Comparison of ENCODE assay signal across 8 cellular contexts in genomic region chr2:239321596-239322413, GRCh38.
DNase-seq lines count a peak whose midpoint lies in the region; ATAC-seq lines count a peak whose summit lies in the region.

No MANE protein-coding gene starts in this region.

- peak; percentile 88 to 90 for ATAC-seq in activated T-cell treated with anti-CD3 and anti-CD28 coated beads, Interleukin-2, amount 50 U/mL, for 4 hours
- peak; percentile 76 to 87 for ATAC-seq in naive thymus-derived CD8-positive, alpha-beta T cell
- ATAC-seq in HG03442 (IDR thresholded peaks at IDR 0.05; ENCODE audit: unreplicated experiment) = no peak
- no peak for ATAC-seq in GM21447 (IDR thresholded peaks at IDR 0.05; ENCODE audit: unreplicated experiment)

- POLR2A ChIA-PET in naive thymus-derived CD8-positive, alpha-beta T cell (lab: Charles Lee) = interaction anchor here (0.6 to 5.4 kb wide), 21 partner anchors 9 to 178 kb away, joined by 3 to 98 read pairs (median 5); partner anchors contain the start of gene HDAC4

- peak overlapping the region; percentile 54 for H3K4me3 Mint-ChIP-seq in activated T-cell treated with anti-CD3 and anti-CD28 coated beads, Interleukin-2, amount 50 U/mL, for 4 hours
- H3K4me3 Mint-ChIP-seq in naive thymus-derived CD8-positive, alpha-beta T cell = peak overlapping the region; percentile 45 to 88 (median 78)

- no peaks in the 10 kb centered on the region for H3K9me3 Mint-ChIP-seq in activated T-cell treated with anti-CD3 and anti-CD28 coated beads, Interleukin-2, amount 50 U/mL, for 4 hours
- H3K9me3 Mint-ChIP-seq in naive thymus-derived CD8-positive, alpha-beta T cell = peaks cover 0 to 7% (median 0%) of the 10 kb centered on the region in 9 donors

- peak overlapping the region; percentile 96 to 100 (median 98) for H3K27ac Mint-ChIP-seq in naive thymus-derived CD8-positive, alpha-beta T cell

- peaks cover 74% of the 10 kb centered on the region for H3K4me1 Mint-ChIP-seq in activated T-cell treated with anti-CD3 and anti-CD28 coated beads, Interleukin-2, amount 50 U/mL, for 4 hours (ENCODE audit: low read depth)
- peaks cover 38 to 86% (median 75%) of the 10 kb centered on the region in 4 donors for H3K4me1 Mint-ChIP-seq in naive thymus-derived CD8-positive, alpha-beta T cell

- no peaks in the 10 kb centered on the region for H3K27me3 Mint-ChIP-seq in activated T-cell treated with anti-CD3 and anti-CD28 coated beads, Interleukin-2, amount 50 U/mL, for 4 hours (ENCODE audit: low read depth)
- no peaks in the 10 kb centered on the region for H3K27me3 Mint-ChIP-seq in naive thymus-derived CD8-positive, alpha-beta T cell

- peaks cover 9% of the 10 kb centered on the region for H3K36me3 Mint-ChIP-seq in activated T-cell treated with anti-CD3 and anti-CD28 coated beads, Interleukin-2, amount 50 U/mL, for 4 hours (ENCODE audit: insufficient read depth)
- no peaks in the 10 kb centered on the region for H3K36me3 Mint-ChIP-seq in naive thymus-derived CD8-positive, alpha-beta T cell

- DNase-seq in SW480 (ENCODE audit: low spot score) (peak; percentile 35), A172 (ENCODE audit: low spot score) (no peak), NCI-H1105 (lab: John Stamatoyannopoulos, UW) (no peak)
- DNase-seq in activated T-cell treated with anti-CD3 and anti-CD28 coated beads, Interleukin-2, amount 50 U/mL, for 4 hours = peak; percentile 55
- peak in 9 of 10 donors; percentile 33 to 82 (median 66) for DNase-seq in naive thymus-derived CD8-positive, alpha-beta T cell
- peak; percentile 41 for DNase-seq in stimulated activated naive CD4-positive, alpha-beta T cell treated with Interleukin-2 at 50 U/mL for 16 hours (lab: John Stamatoyannopoulos, UW)

Comparison
In these comparisons a context has a peak if more than half of its experiments do, and no peak if none do; other contexts are left out.
1. DNase-seq: peak in SW480 (single experiment), activated T-cell treated with anti-CD3 and anti-CD28 coated beads, Interleukin-2, amount 50 U/mL, for 4 hours (single experiment), naive thymus-derived CD8-positive, alpha-beta T cell (9 of 10) and stimulated activated naive CD4-positive, alpha-beta T cell treated with Interleukin-2 at 50 U/mL for 16 hours (single experiment); none in A172 (single experiment) and NCI-H1105 (single experiment).
2. ATAC-seq: peak in activated T-cell treated with anti-CD3 and anti-CD28 coated beads, Interleukin-2, amount 50 U/mL, for 4 hours (2 of 2) and naive thymus-derived CD8-positive, alpha-beta T cell (2 of 2); none in HG03442 (single experiment) and GM21447 (single experiment).